Comparison of ENCODE assay signal across 15 cellular contexts in the genomic region with DNA sequence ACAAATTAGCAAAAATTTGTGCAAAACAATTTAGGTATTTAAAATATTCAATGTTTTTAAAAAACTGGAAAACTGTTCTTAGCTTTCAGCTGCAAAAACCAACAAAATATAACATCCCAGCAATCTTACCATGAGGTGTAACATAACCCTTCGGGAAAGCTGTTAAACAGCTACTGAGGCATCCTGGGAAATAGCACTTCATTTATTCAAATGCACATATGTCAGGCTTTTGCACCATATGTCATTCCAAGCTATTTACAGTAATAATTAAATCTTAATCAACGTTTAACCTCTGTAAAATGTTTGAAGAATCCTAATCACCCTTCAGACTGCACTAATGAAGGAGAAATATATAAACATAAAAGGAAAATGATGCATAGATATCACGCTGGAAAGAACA. TPM values are rescaled to one million over a fixed set of nuclear protein-coding genes. Genes with fewer than 3 reads are reported as not detected.
DNase-seq lines count a peak whose midpoint lies in the region; ATAC-seq lines count a peak whose summit lies in the region.
"Had no signal": no experiment of that assay in that cellular context is flagged by ENCODE, and none has a peak within 500 bp of the region (broad histone marks: within the 10 kb centered on the region; RNA-seq: fewer than 3 reads in every experiment).

No MANE protein-coding gene starts in this region.

- DNase-seq in DMS 273 treated with DMSO at 0.1 percent for 48 hours (lab: John Stamatoyannopoulos, UW) (peak; percentile 84), NCI-H2171 (lab: John Stamatoyannopoulos, UW) (peak; percentile 75), NCI-H69 (lab: John Stamatoyannopoulos, UW) (peak; percentile 1), cardiac septum (ENCODE audit: low spot score) (no peak), NCI-H187 (lab: John Stamatoyannopoulos, UW) (no peak)
- DNase-seq: CD4-positive, CD25-positive, alpha-beta regulatory T cell; CD8-positive, alpha-beta memory T cell; COR-L47; DMS153; DMS79; GDM1; HCEC 1CT had no signal

- intact Hi-C loops in cardiac septum (cut with DNase I) = no loop called here

- ATAC-seq in GM18519 (IDR thresholded peaks at IDR 0.05; ENCODE audit: low FRiP score, unreplicated experiment) = no peak
- ATAC-seq: GM23338 had no signal

RNA-seq across cellular contexts. Expression of gene EMX1, which starts 30.6 kb away (rescaled TPM):
- total RNA-seq in cardiac septum = not detected
- total RNA-seq: B cell; CD4-positive, CD25-positive, alpha-beta regulatory T cell had no signal

Comparison
In these comparisons a context has a peak if more than half of its experiments do, and no peak if none do; other contexts are left out.
1. DNase-seq: peak in DMS 273 treated with DMSO at 0.1 percent for 48 hours (single experiment), NCI-H2171 (single experiment) and NCI-H69 (single experiment); none in cardiac septum (single experiment) and NCI-H187 (0 of 2).